ENCODE assay signal across 4 cellular contexts in genomic region chr11:133699071-133699470, GRCh38.
"Had no signal": no experiment of that assay in that cellular context is flagged by ENCODE, and none has a peak within 500 bp of the region (broad histone marks: within the 10 kb centered on the region; RNA-seq: fewer than 3 reads in every experiment).

No MANE protein-coding gene starts in this region.

- DNase-seq: IMR-90 had no signal

- H3K4me3 ChIP-seq: K562 had no signal

- ATAC-seq: HepG2, K562 had no signal

- H3K27ac ChIP-seq: HL-60 had no signal
